1 cellular context compared by ENCODE assay signal in the genomic region with DNA sequence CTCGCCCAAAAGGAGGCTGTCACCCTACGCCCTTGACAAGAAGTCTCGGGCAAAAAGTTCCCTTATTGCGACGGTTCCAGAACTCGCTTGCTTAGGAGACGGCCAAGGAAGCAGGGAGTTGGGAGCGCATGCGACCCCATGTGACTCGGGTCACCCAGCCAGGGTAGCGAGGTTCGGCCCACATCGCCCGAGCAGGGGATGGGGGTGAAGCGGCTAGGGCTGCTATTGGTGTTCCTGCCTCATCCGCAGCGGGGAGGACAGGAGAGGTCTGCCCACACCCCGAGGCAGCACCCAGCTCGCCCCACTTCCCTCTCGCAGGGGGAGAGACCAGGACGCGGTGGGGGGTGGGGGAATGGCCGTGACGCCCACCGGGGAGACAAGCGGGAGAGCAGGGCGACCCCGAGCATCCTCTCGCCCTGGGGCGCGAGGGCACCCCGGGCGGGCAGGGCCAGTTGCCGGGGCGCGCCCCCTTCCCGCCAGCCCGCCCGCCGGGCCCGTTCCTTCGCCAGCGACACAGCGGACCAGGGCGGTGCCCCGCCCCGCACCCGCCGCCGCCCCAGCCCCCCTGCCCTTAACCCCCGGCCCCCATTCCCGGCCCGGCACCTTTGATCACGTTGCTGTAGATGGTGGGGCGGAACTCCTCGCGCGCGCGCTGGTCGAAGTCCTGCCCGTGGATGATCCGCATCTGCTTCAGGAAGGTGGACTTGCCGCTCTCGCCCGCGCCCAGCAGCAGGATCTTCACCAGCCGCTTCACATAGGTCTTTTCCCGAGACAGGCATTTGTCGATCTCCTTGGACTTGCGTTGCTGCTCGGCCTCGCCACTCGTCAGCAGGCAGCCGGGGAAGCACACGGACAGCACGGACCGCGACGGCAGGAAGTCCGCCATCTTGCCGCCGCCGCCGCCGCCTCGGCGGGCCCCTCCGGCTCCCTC.
A peak's percentile ranks its signal among the peaks of the same experiment; 100 is the strongest.
TF ChIP-seq lines count a peak whose summit lies in the region.

No MANE protein-coding gene starts in this region.

TF ChIP-seq in WTC11, 78 proteins besides CTCF, POLR2A, EP300 and RAD21 (continued from another document):
- TF ChIP-seq, protein P1, sequence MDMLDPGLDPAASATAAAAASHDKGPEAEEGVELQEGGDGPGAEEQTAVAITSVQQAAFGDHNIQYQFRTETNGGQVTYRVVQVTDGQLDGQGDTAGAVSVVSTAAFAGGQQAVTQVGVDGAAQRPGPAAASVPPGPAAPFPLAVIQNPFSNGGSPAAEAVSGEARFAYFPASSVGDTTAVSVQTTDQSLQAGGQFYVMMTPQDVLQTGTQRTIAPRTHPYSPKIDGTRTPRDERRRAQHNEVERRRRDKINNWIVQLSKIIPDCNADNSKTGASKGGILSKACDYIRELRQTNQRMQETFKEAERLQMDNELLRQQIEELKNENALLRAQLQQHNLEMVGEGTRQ (CRISPR knock-in tag; IDR thresholded peaks at IDR 0.05), result peak; percentile 66
- TF ChIP-seq, protein P2, sequence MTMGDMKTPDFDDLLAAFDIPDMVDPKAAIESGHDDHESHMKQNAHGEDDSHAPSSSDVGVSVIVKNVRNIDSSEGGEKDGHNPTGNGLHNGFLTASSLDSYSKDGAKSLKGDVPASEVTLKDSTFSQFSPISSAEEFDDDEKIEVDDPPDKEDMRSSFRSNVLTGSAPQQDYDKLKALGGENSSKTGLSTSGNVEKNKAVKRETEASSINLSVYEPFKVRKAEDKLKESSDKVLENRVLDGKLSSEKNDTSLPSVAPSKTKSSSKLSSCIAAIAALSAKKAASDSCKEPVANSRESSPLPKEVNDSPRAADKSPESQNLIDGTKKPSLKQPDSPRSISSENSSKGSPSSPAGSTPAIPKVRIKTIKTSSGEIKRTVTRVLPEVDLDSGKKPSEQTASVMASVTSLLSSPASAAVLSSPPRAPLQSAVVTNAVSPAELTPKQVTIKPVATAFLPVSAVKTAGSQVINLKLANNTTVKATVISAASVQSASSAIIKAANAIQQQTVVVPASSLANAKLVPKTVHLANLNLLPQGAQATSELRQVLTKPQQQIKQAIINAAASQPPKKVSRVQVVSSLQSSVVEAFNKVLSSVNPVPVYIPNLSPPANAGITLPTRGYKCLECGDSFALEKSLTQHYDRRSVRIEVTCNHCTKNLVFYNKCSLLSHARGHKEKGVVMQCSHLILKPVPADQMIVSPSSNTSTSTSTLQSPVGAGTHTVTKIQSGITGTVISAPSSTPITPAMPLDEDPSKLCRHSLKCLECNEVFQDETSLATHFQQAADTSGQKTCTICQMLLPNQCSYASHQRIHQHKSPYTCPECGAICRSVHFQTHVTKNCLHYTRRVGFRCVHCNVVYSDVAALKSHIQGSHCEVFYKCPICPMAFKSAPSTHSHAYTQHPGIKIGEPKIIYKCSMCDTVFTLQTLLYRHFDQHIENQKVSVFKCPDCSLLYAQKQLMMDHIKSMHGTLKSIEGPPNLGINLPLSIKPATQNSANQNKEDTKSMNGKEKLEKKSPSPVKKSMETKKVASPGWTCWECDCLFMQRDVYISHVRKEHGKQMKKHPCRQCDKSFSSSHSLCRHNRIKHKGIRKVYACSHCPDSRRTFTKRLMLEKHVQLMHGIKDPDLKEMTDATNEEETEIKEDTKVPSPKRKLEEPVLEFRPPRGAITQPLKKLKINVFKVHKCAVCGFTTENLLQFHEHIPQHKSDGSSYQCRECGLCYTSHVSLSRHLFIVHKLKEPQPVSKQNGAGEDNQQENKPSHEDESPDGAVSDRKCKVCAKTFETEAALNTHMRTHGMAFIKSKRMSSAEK (CRISPR knock-in tag; IDR thresholded peaks at IDR 0.05; ENCODE audit: borderline replicate concordance), result no peak
- TF ChIP-seq, protein P3, sequence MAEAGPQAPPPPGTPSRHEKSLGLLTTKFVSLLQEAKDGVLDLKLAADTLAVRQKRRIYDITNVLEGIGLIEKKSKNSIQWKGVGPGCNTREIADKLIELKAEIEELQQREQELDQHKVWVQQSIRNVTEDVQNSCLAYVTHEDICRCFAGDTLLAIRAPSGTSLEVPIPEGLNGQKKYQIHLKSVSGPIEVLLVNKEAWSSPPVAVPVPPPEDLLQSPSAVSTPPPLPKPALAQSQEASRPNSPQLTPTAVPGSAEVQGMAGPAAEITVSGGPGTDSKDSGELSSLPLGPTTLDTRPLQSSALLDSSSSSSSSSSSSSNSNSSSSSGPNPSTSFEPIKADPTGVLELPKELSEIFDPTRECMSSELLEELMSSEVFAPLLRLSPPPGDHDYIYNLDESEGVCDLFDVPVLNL (CRISPR knock-in tag; IDR thresholded peaks at IDR 0.05; ENCODE audit: borderline replicate concordance, low read depth), result peak; percentile 50; the same call in 1 of the 2 replicates
- TF ChIP-seq, protein P4, sequence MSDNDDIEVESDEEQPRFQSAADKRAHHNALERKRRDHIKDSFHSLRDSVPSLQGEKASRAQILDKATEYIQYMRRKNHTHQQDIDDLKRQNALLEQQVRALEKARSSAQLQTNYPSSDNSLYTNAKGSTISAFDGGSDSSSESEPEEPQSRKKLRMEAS (CRISPR knock-in tag; IDR thresholded peaks at IDR 0.05), result peak; percentile 46; the same call in 1 of the 2 replicates
- TF ChIP-seq, protein P5, sequence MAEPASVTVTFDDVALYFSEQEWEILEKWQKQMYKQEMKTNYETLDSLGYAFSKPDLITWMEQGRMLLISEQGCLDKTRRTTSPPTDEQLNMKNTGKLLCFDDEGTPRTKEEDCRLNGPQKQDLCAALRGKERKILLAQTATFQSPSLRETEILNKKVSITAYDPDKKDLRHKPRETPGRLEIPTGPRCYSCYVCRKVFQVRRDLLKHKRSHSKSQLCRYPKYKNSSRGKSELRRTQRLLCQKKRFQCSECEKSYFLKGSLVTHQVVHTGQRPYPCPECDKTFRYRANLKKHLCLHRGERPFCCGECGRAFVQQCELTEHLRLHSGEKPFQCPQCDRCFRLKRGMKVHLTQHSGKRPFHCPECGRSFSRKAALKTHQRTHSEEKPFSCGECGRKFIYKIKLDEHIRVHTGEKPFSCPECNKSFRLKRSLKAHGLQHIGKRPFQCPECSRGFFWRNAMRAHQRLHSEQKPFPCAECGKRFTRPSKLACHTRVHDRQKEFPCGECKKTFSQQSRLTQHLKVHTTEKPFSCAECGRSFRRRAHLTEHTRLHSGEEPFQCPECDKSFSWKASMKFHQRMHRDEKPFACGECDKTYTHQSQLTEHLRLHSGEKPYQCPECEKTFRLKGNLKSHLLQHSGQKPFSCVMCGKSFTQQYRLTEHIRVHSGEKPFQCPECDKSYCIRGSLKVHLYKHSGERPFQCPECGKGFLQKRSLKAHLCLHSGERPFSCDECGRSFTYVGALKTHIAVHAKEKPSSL (CRISPR knock-in tag; conservative IDR thresholded peaks at IDR 0.05), result no peak
- TF ChIP-seq MXD4 (CRISPR knock-in tag; IDR thresholded peaks at IDR 0.05; ENCODE audit: borderline replicate concordance) (no peak), ZBTB21 (CRISPR knock-in tag; IDR thresholded peaks at IDR 0.05; ENCODE audit: borderline replicate concordance) (no peak; the same call in 1 of the 2 replicates), ETV6 (CRISPR knock-in tag; IDR thresholded peaks at IDR 0.05) (peak; percentile 17; the same call in 1 of the 2 replicates), ZNF423 (CRISPR knock-in tag; IDR thresholded peaks at IDR 0.05) (0 out of 2 replicates have a peak, but pooled peaks have one; percentile 8), MYBL2 (CRISPR knock-in tag; IDR thresholded peaks at IDR 0.05) (peak; percentile 54; the same call in 1 of the 2 replicates)
- TF ChIP-seq, protein P6, sequence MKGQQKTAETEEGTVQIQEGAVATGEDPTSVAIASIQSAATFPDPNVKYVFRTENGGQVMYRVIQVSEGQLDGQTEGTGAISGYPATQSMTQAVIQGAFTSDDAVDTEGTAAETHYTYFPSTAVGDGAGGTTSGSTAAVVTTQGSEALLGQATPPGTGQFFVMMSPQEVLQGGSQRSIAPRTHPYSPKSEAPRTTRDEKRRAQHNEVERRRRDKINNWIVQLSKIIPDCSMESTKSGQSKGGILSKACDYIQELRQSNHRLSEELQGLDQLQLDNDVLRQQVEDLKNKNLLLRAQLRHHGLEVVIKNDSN (CRISPR knock-in tag; IDR thresholded peaks at IDR 0.05), result peak; percentile 53; the same call in 1 of the 2 replicates
- TF ChIP-seq, protein P7, sequence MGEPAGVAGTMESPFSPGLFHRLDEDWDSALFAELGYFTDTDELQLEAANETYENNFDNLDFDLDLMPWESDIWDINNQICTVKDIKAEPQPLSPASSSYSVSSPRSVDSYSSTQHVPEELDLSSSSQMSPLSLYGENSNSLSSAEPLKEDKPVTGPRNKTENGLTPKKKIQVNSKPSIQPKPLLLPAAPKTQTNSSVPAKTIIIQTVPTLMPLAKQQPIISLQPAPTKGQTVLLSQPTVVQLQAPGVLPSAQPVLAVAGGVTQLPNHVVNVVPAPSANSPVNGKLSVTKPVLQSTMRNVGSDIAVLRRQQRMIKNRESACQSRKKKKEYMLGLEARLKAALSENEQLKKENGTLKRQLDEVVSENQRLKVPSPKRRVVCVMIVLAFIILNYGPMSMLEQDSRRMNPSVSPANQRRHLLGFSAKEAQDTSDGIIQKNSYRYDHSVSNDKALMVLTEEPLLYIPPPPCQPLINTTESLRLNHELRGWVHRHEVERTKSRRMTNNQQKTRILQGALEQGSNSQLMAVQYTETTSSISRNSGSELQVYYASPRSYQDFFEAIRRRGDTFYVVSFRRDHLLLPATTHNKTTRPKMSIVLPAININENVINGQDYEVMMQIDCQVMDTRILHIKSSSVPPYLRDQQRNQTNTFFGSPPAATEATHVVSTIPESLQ (CRISPR knock-in tag; IDR thresholded peaks at IDR 0.05), result no peak
